Comparison of ENCODE assay signal across 1 cellular context in genomic region chr4:128811571-128812359, GRCh38.
TF ChIP-seq lines count a peak whose summit lies in the region.

No MANE protein-coding gene starts in this region.

TF ChIP-seq in K562, 482 proteins besides CTCF, POLR2A, EP300 and RAD21 (continued from another document and continues in another):
- TF ChIP-seq FOXP4 (CRISPR knock-in tag; IDR thresholded peaks at IDR 0.05; ENCODE audit: borderline replicate concordance) = no peak
- TF ChIP-seq KHSRP (IDR thresholded peaks at IDR 0.05) = no peak
- TF ChIP-seq WHSC1 (IDR thresholded peaks at IDR 0.05; ENCODE audit: low read length) = no peak
- TF ChIP-seq ZBTB11 (CRISPR knock-in tag; IDR thresholded peaks at IDR 0.05) = peak in 2 of 3 experiments; percentile 74 to 95; a peak in 4 of 6 replicates
- no peak for TF ChIP-seq BRF2 (IDR thresholded peaks at IDR 0.05; ENCODE audit: borderline replicate concordance, insufficient read depth, insufficient read length)
- peak; percentile 73 for TF ChIP-seq POLR2H (tag; IDR thresholded peaks at IDR 0.05; ENCODE audit: low read depth)
- TF ChIP-seq ZBTB7A (IDR thresholded peaks at IDR 0.05; ENCODE audit: borderline replicate concordance, control insufficient read depth, low read depth, low read length) = 0 out of 2 replicates have a peak, but pooled peaks have one; percentile 10
- peak; percentile 39 for TF ChIP-seq NEUROD1 (IDR thresholded peaks at IDR 0.05; ENCODE audit: borderline replicate concordance, low read depth, low read length, partially characterized antibody)
- TF ChIP-seq BRCA1 (IDR thresholded peaks at IDR 0.05) = no peak
- TF ChIP-seq BRCA1 (CRISPR knock-in tag; IDR thresholded peaks at IDR 0.05) = no peak
- peak; percentile 51 for TF ChIP-seq BCOR (IDR thresholded peaks at IDR 0.05)
- TF ChIP-seq VEZF1 (CRISPR knock-in tag; IDR thresholded peaks at IDR 0.05) = peak; percentile 89
- TF ChIP-seq CHD1 (IDR thresholded peaks at IDR 0.05; ENCODE audit: low read length) = peak; percentile 74
- TF ChIP-seq GTF3C2 (IDR thresholded peaks at IDR 0.05; ENCODE audit: borderline replicate concordance, extremely low read depth, insufficient read length) = no peak
- no peak for TF ChIP-seq ESRRB (CRISPR knock-in tag; IDR thresholded peaks at IDR 0.05; ENCODE audit: borderline replicate concordance)
- peak; percentile 66 for TF ChIP-seq FIP1L1 (IDR thresholded peaks at IDR 0.05; ENCODE audit: low read depth, low read length, poor library complexity, severe bottlenecking)
- TF ChIP-seq BDP1 (IDR thresholded peaks at IDR 0.05; ENCODE audit: insufficient read depth, insufficient read length) = no peak
- TF ChIP-seq ZNF79 (CRISPR knock-in tag; IDR thresholded peaks at IDR 0.05; ENCODE audit: low read depth) = no peak
- TF ChIP-seq E2F8 (IDR thresholded peaks at IDR 0.05; ENCODE audit: low read depth, partially characterized antibody) = no peak
- no peak for TF ChIP-seq SMARCA5 (IDR thresholded peaks at IDR 0.05)
- TF ChIP-seq NONO (IDR thresholded peaks at IDR 0.05; ENCODE audit: low read depth in 2 of 2, low read length in 1 of 2) = peak in 1 of 2 experiments; percentile 13; a peak in 3 of 4 replicates
- no peak for TF ChIP-seq RERE (CRISPR knock-in tag; IDR thresholded peaks at IDR 0.05; ENCODE audit: borderline replicate concordance)
- TF ChIP-seq EHMT2 (IDR thresholded peaks at IDR 0.05) = no peak
- no peak for TF ChIP-seq ZNF23 (CRISPR knock-in tag; IDR thresholded peaks at IDR 0.05)
- no peak for TF ChIP-seq ZNF384 (IDR thresholded peaks at IDR 0.05; ENCODE audit: low read depth, low read length)
- TF ChIP-seq NFATC3 (IDR thresholded peaks at IDR 0.05) = no peak
- 0 out of 2 replicates have a peak, but pooled peaks have one; percentile 23 for TF ChIP-seq CBX5 (IDR thresholded peaks at IDR 0.05; ENCODE audit: borderline replicate concordance, low read depth)
- TF ChIP-seq GABPB2 (CRISPR knock-in tag; conservative IDR thresholded peaks at IDR 0.05) = no peak
- TF ChIP-seq BRD4 (IDR thresholded peaks at IDR 0.05) = no peak
- TF ChIP-seq ZFPM2 (CRISPR knock-in tag; IDR thresholded peaks at IDR 0.05) = no peak
- TF ChIP-seq SIX5 (IDR thresholded peaks at IDR 0.05; ENCODE audit: borderline replicate concordance in 1 of 2, insufficient read depth in 1 of 2, low read depth in 1 of 2, low read length in 2 of 2) = no peak
- TF ChIP-seq NBN (IDR thresholded peaks at IDR 0.05; ENCODE audit: low read depth) = peak; percentile 18; the same call in 1 of the 2 replicates
- no peak for TF ChIP-seq NCOA6 (IDR thresholded peaks at IDR 0.05)
- no peak for TF ChIP-seq ZNF224 (CRISPR knock-in tag; IDR thresholded peaks at IDR 0.05)
- TF ChIP-seq MXD1 (CRISPR knock-in tag; IDR thresholded peaks at IDR 0.05; ENCODE audit: borderline replicate concordance, poor library complexity, severe bottlenecking) = no peak
- TF ChIP-seq PHB (CRISPR knock-in tag; IDR thresholded peaks at IDR 0.05) = no peak
- TF ChIP-seq ZFX (CRISPR knock-in tag; IDR thresholded peaks at IDR 0.05) = peak; percentile 67
- peak; percentile 60 for TF ChIP-seq ATF3 (IDR thresholded peaks at IDR 0.05)
- TF ChIP-seq ATF3 (CRISPR knock-in tag; conservative IDR thresholded peaks at IDR 0.05) = 0 out of 2 replicates have a peak, but pooled peaks have one; percentile 44
